1 cellular context compared by ENCODE assay signal in genomic region chr11:67113231-67113721, GRCh38.
A peak's percentile ranks its signal among the peaks of the same experiment; 100 is the strongest.
TF ChIP-seq lines count a peak whose summit lies in the region.

No MANE protein-coding gene starts in this region.

TF ChIP-seq in GM12878, 131 proteins besides CTCF, POLR2A, EP300 and RAD21 (continued from another document):
- TF ChIP-seq ELK1 (IDR thresholded peaks at IDR 0.05; ENCODE audit: low read depth, low read length): no peak
- TF ChIP-seq CEBPZ (IDR thresholded peaks at IDR 0.05; ENCODE audit: low read depth, low read length): no peak
- TF ChIP-seq ZBTB4 (CRISPR knock-in tag; IDR thresholded peaks at IDR 0.05): no peak
- TF ChIP-seq ZNF384 (IDR thresholded peaks at IDR 0.05; ENCODE audit: borderline replicate concordance, low read depth, low read length): no peak
- TF ChIP-seq ZBTB11 (CRISPR knock-in tag; IDR thresholded peaks at IDR 0.05): no peak
- peak in 1 of 2 experiments; percentile 23; a peak in 2 of 4 replicates for TF ChIP-seq IKZF2 (IDR thresholded peaks at IDR 0.05)
- TF ChIP-seq YBX1 (IDR thresholded peaks at IDR 0.05): no peak
- no peak for TF ChIP-seq TCF7 (IDR thresholded peaks at IDR 0.05; ENCODE audit: borderline replicate concordance)
- peak; percentile 88 for TF ChIP-seq SPI1 (IDR thresholded peaks at IDR 0.05; ENCODE audit: borderline replicate concordance, insufficient read depth, low read depth, low read length)
- no peak for TF ChIP-seq RELA (IDR thresholded peaks at IDR 0.05; ENCODE audit: borderline replicate concordance, partially characterized antibody)
- peak; percentile 42 for TF ChIP-seq EED (IDR thresholded peaks at IDR 0.05; ENCODE audit: low read depth)
- TF ChIP-seq PRDM15 (CRISPR knock-in tag; IDR thresholded peaks at IDR 0.05): no peak
- TF ChIP-seq PML (IDR thresholded peaks at IDR 0.05; ENCODE audit: low read length): no peak
- TF ChIP-seq SMARCA5 (IDR thresholded peaks at IDR 0.05): 0 out of 2 replicates have a peak, but pooled peaks have one; percentile 23
- TF ChIP-seq DPF2 (IDR thresholded peaks at IDR 0.05): 0 out of 2 replicates have a peak, but pooled peaks have one; percentile 19
- TF ChIP-seq MAX (IDR thresholded peaks at IDR 0.05; ENCODE audit: low read depth, low read length): 0 out of 2 replicates have a peak, but pooled peaks have one; percentile 22
- no peak for TF ChIP-seq PKNOX1 (IDR thresholded peaks at IDR 0.05)
- TF ChIP-seq NR2F1 (conservative IDR thresholded peaks at IDR 0.05): no peak
- no peak for TF ChIP-seq MXI1 (IDR thresholded peaks at IDR 0.05; ENCODE audit: low read depth, low read length)
- TF ChIP-seq TCF12 (IDR thresholded peaks at IDR 0.05; ENCODE audit: low read depth, low read length): peak; percentile 41; the same call in 1 of the 2 replicates
- TF ChIP-seq IKZF1 (conservative IDR thresholded peaks at IDR 0.05): peak; percentile 44; the same call in 1 of the 2 replicates
- no peak for TF ChIP-seq BCL3 (IDR thresholded peaks at IDR 0.05; ENCODE audit: borderline replicate concordance, insufficient read depth, low read depth, low read length, poor library complexity, severe bottlenecking)
- TF ChIP-seq POLR2AphosphoS5 (IDR thresholded peaks at IDR 0.05; ENCODE audit: low read length): no peak
- peak; percentile 33 for TF ChIP-seq MEF2B (IDR thresholded peaks at IDR 0.05; ENCODE audit: partially characterized antibody, poor library complexity, severe bottlenecking)
- no peak for TF ChIP-seq SMAD5 (IDR thresholded peaks at IDR 0.05; ENCODE audit: low read depth)
- TF ChIP-seq ATF7 (IDR thresholded peaks at IDR 0.05; ENCODE audit: low read depth): no peak
- no peak for TF ChIP-seq HDGF (IDR thresholded peaks at IDR 0.05)
- peak; percentile 23; the same call in 1 of the 2 replicates for TF ChIP-seq JUNB (IDR thresholded peaks at IDR 0.05)
- TF ChIP-seq NFIC (IDR thresholded peaks at IDR 0.05; ENCODE audit: low read depth, low read length): no peak
- TF ChIP-seq MYB (IDR thresholded peaks at IDR 0.05; ENCODE audit: borderline replicate concordance, low read depth, low read length): no peak
TF ChIP-seq in GM12878: peak in this region for 12.
